Comparison of ENCODE assay signal across 8 cellular contexts in the genomic region with DNA sequence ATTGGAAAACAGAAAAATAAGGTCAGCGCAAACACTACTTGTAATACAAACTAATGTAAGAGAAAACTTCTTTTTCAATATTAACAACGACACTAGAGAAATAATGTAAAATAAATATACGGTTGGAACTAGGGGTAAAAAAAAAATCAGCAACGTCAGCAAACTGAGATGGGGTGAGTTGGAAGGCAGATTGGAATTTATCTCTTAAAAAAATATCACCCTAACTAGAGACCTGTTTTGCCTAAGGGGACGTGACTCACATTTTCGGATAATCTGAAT. TPM values are rescaled to one million over a fixed set of nuclear protein-coding genes. Genes with fewer than 3 reads are reported as not detected.
DNase-seq lines count a peak whose midpoint lies in the region; ATAC-seq and TF ChIP-seq lines count a peak whose summit lies in the region.

No MANE protein-coding gene starts in this region.

- no peak for TF ChIP-seq POLR2A in body of pancreas (IDR thresholded peaks at IDR 0.05)

- peaks cover 4% of the 10 kb centered on the region for H3K4me1 ChIP-seq in cardiac muscle cell (ENCODE audit: low read depth)
- H3K4me1 ChIP-seq in body of pancreas, result peaks cover 22% of the 10 kb centered on the region
- peaks cover 0 to 6% of the 10 kb centered on the region in 2 donors for H3K4me1 ChIP-seq in lung (ENCODE audit: control insufficient read depth in 2 of 2, insufficient read depth in 2 of 2, low read length in 2 of 2)
- H3K4me1 ChIP-seq in urinary bladder (ENCODE audit: insufficient read depth), result no peaks in the 10 kb centered on the region

- no peak for ATAC-seq in Right ventricle myocardium superior (ENCODE audit: poor library complexity)
- ATAC-seq in body of pancreas, result no peak
- ATAC-seq in lung (ENCODE audit: insufficient read depth, low FRiP score), result no peak
- ATAC-seq in GM21576 (IDR thresholded peaks at IDR 0.05; ENCODE audit: unreplicated experiment), result no peak

- in situ Hi-C loops in GM13977 (cut with MboI; ENCODE audit: low pct_unique_long_range_greater_than_20kb, low sequenced_read_pairs, unreplicated experiment), result no loop called here

- TF ChIP-seq CTCF in cardiac muscle cell (IDR thresholded peaks at IDR 0.05; ENCODE audit: low read depth, low read length), result no peak
- TF ChIP-seq CTCF in body of pancreas (IDR thresholded peaks at IDR 0.05), result no peak
- TF ChIP-seq CTCF in lung (IDR thresholded peaks at IDR 0.05; ENCODE audit: control extremely low read depth, extremely low read depth), result no peak
- no peak for TF ChIP-seq CTCF in GM13977 (IDR thresholded peaks at IDR 0.05; ENCODE audit: extremely low read depth, insufficient read depth, missing control alignments)

- DNase-seq in cardiac muscle cell (ENCODE audit: low read depth in 1 of 2, low spot score in 1 of 2) (no peak), Right ventricle myocardium superior (no peak), body of pancreas (no peak), lung (ENCODE audit: low spot score) (no peak), COLO668 (lab: John Stamatoyannopoulos, UW; ENCODE audit: unreplicated experiment) (no peak), GM13977 (ENCODE audit: low spot score) (no peak)

- H3K9me3 ChIP-seq in cardiac muscle cell (ENCODE audit: low read depth) (no peaks in the 10 kb centered on the region), body of pancreas (no peaks in the 10 kb centered on the region), lung (ENCODE audit: control insufficient read depth in 2 of 2, insufficient read depth in 1 of 2, low read length in 1 of 2) (no peaks in the 10 kb centered on the region)

- no peaks in the 10 kb centered on the region for H3K27me3 ChIP-seq in cardiac muscle cell
- H3K27me3 ChIP-seq in body of pancreas, result no peaks in the 10 kb centered on the region
- no peaks in the 10 kb centered on the region for H3K27me3 ChIP-seq in lung (ENCODE audit: control insufficient read depth, insufficient read depth)

- H3K4me3 ChIP-seq in cardiac muscle cell (peak overlapping the region; percentile 54), body of pancreas (peak overlapping the region; percentile 33 to 76), lung (peak overlapping the region; percentile 85), urinary bladder (ENCODE audit: low read depth, low read length) (peak overlapping the region; percentile 87)

- H3K36me3 ChIP-seq in cardiac muscle cell (no peaks in the 10 kb centered on the region), body of pancreas (replicated peaks in 1 of 2; ENCODE audit: insufficient read depth in 1 of 2, low read depth in 2 of 2) (no peaks in the 10 kb centered on the region), lung (ENCODE audit: control insufficient read depth in 2 of 2, insufficient read depth in 2 of 2, low read length in 2 of 2) (no peaks in the 10 kb centered on the region), urinary bladder (ENCODE audit: insufficient read depth) (no peaks in the 10 kb centered on the region)

- WGBS in body of pancreas, 2 donors, result 0 to 1% methylated on average over 6 of the region's 6 CpGs
- WGBS in lung, 2 donors, result 1% methylated on average over 6 of the region's 6 CpGs
- under 1% methylated on average over 6 of the region's 6 CpGs for WGBS in urinary bladder

- H3K27ac ChIP-seq in cardiac muscle cell (peak overlapping the region; percentile 87), body of pancreas (peak overlapping the region; percentile 84 to 99 (median 92)), lung (ENCODE audit: low read depth in 1 of 2, low read length in 1 of 2) (peak overlapping the region; percentile 98 to 99), urinary bladder (ENCODE audit: low read depth) (peak overlapping the region; percentile 97)

- intact Hi-C loops in Right ventricle myocardium superior (cut with DNase I) (loop anchor here (5.0 kb wide), 1 partner anchor 67 kb away; no protein-coding TSS in a partner anchor), body of pancreas (cut with DNase I) (no loop called here)

RNA-seq across cellular contexts. Expression of gene UTRN, which starts 0.7 kb away (rescaled TPM):
- total RNA-seq in cardiac muscle cell (93.8 and 106 TPM in 2 replicates), Right ventricle myocardium superior (65.8 TPM), body of pancreas (100 to 1,000 TPM; 112 to 133 TPM), lung (100 to 1,000 TPM; 207 to 489 TPM), urinary bladder (256 TPM)
- polyA plus RNA-seq in cardiac muscle cell (44.5 and 49.4 TPM in 2 replicates), lung (10 to 100 TPM; 24.6 to 38.7 TPM), urinary bladder (43.7 TPM)
